Comparison of ENCODE assay signal across 28 cellular contexts in the genomic region with DNA sequence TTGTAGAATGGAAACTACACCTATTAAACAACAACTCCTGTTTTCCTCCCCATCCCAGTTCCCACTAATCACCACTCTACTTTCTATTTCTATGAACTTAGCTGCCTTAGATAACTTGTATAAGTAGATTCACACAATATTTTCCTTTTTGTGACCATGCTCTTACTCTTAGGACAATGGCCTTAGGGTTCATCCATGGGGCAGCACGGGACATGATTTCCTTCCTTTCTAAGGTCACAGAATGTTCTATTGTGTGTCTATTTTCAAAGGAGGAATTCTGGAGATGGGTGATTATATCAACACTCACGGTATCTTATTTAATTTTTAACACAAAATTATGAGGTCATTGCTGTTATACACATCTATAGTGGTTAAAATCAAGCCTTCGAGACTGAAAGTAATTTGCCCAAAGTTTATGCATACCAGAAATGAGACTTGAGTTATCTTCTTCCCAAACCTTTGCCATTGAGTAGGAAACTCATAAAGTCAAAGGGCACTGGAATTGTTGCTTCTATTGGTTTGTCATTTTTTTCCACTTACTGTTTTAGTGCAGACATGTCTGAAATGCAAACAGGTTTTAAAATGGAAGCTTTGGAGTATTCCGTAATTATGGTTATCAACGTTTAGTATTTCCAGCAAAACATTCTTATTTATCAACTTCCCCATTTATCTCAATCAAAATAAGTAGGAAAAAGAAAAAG.
"Had no signal": no experiment of that assay in that cellular context is flagged by ENCODE, and none has a peak within 500 bp of the region (broad histone marks: within the 10 kb centered on the region; RNA-seq: fewer than 3 reads in every experiment).

No MANE protein-coding gene starts in this region.

- H3K27ac ChIP-seq: cardiac muscle cell, colonic mucosa, dorsolateral prefrontal cortex, epithelial cell of prostate, gastroesophageal sphincter, hepatocyte, pancreas, prostate gland, suprapubic skin, thyroid gland, upper lobe of right lung, vagina had no signal

- H3K36me3 ChIP-seq: cardiac muscle cell, colonic mucosa, esophagus muscularis mucosa, gastroesophageal sphincter, pancreas, prostate gland, suprapubic skin, thyroid gland, upper lobe of right lung, vagina had no signal

- H3K4me3 ChIP-seq: cardiac muscle cell, colonic mucosa, dorsolateral prefrontal cortex, esophagus muscularis mucosa, gastroesophageal sphincter, hepatocyte, lung, pancreas, prostate gland, smooth muscle cell, suprapubic skin, thyroid gland, upper lobe of right lung, vagina had no signal

- ATAC-seq: gastroesophageal sphincter; left lobe of liver; pancreas; stimulated activated effector memory CD8-positive, alpha-beta T cell treated with anti-CD3 and anti-CD28 coated beads, Interleukin-12 subunit alpha, Interleukin-12 subunit beta, amount 100 ng/mL, for 72 hours; stimulated activated naive CD8-positive, alpha-beta T cell treated with anti-CD3 and anti-CD28 coated beads, Interleukin-15, Interleukin-2, amounts not matched to agents 100 U/mL and 50 U/mL, for 24 hours; upper lobe of right lung had no signal

- H3K4me1 Mint-ChIP-seq: naive B cell; nephron; stimulated activated effector memory CD8-positive, alpha-beta T cell treated with anti-CD3 and anti-CD28 coated beads, Interleukin-12 subunit alpha, Interleukin-12 subunit beta, amount 100 ng/mL, for 72 hours had no signal

- H3K4me3 Mint-ChIP-seq: naive B cell; nephron; stimulated activated effector memory CD8-positive, alpha-beta T cell treated with anti-CD3 and anti-CD28 coated beads, Interleukin-12 subunit alpha, Interleukin-12 subunit beta, amount 100 ng/mL, for 72 hours had no signal

- H3K4me2 ChIP-seq: hepatocyte, smooth muscle cell had no signal

- H3K4me1 ChIP-seq: colonic mucosa, esophagus muscularis mucosa, gastroesophageal sphincter, pancreas, prostate gland, suprapubic skin, thyroid gland, upper lobe of right lung, vagina had no signal

- H3K36me3 Mint-ChIP-seq: naive B cell; stimulated activated effector memory CD8-positive, alpha-beta T cell treated with anti-CD3 and anti-CD28 coated beads, Interleukin-12 subunit alpha, Interleukin-12 subunit beta, amount 100 ng/mL, for 72 hours had no signal

- H3K27me3 ChIP-seq: cardiac muscle cell, colonic mucosa, esophagus muscularis mucosa, hepatocyte, pancreas, thyroid gland, upper lobe of right lung, vagina had no signal

- H2AFZ ChIP-seq: hepatocyte had no signal

- H3K79me2 ChIP-seq: hepatocyte had no signal

- H3K9me3 ChIP-seq: colonic mucosa, pancreas, prostate gland, suprapubic skin, thyroid gland, upper lobe of right lung, vagina had no signal

- H3K27ac Mint-ChIP-seq: naive B cell; stimulated activated effector memory CD8-positive, alpha-beta T cell treated with anti-CD3 and anti-CD28 coated beads, Interleukin-12 subunit alpha, Interleukin-12 subunit beta, amount 100 ng/mL, for 72 hours had no signal

- DNase-seq: cerebellar nuclear complex; colonic mucosa; dorsolateral prefrontal cortex; effector CD8-positive, alpha-beta T cell; glutamatergic neuron; mesendoderm; naive B cell; occipital lobe; pancreas; retina; stimulated activated CD4-positive, alpha-beta T cell treated with anti-CD3 and anti-CD28 coated beads, Interleukin-4, amount 100 ng/mL, for 1 hour; stimulated activated CD8-positive, alpha-beta memory T cell treated with anti-CD3 and anti-CD28 coated beads, Interleukin-4, amount 100 ng/mL, for 48 hours; stimulated activated naive CD8-positive, alpha-beta T cell treated with anti-CD3 and anti-CD28 coated beads, Interleukin-15, Interleukin-2, amounts not matched to agents 100 U/mL and 50 U/mL, for 24 hours; thyroid gland; upper lobe of right lung had no signal
